In genomic region chr19:30224689-30225606, GRCh38 we compare ENCODE assay signal across 8 cellular contexts.
DNase-seq lines count a peak whose midpoint lies in the region; ATAC-seq, FAIRE-seq and TF ChIP-seq lines count a peak whose summit lies in the region.

No MANE protein-coding gene starts in this region.

- H3K27me3 ChIP-seq in ascending aorta (peaks cover 19% of the 10 kb centered on the region), mucosa of rectum (ENCODE audit: control insufficient read depth in 2 of 2, insufficient read depth in 2 of 2, low read length in 2 of 2) (peaks cover 21 to 39% of the 10 kb centered on the region in 2 donors), aorta (ENCODE audit: control insufficient read depth in 1 of 2, insufficient read depth in 2 of 2, low read length in 1 of 2) (peaks cover 0 to 3% of the 10 kb centered on the region in 2 donors), Karpas-422 (ENCODE audit: low read length) (no peaks in the 10 kb centered on the region)

- no peak overlapping the region for H2AFZ ChIP-seq in Karpas-422 (ENCODE audit: low read length)

- no peaks in the 10 kb centered on the region for H3K9me3 ChIP-seq in ascending aorta
- no peaks in the 10 kb centered on the region for H3K9me3 ChIP-seq in mucosa of rectum (ENCODE audit: control insufficient read depth in 2 of 2, low read length in 2 of 2)
- H3K9me3 ChIP-seq in aorta (ENCODE audit: control insufficient read depth, low read length) = no peaks in the 10 kb centered on the region
- no peaks in the 10 kb centered on the region for H3K9me3 ChIP-seq in Karpas-422 (ENCODE audit: low read length)

- H3K4me2 ChIP-seq in Karpas-422 (ENCODE audit: low read depth, low read length, poor library complexity, severe bottlenecking) = no peak overlapping the region

- TF ChIP-seq CTCF in ascending aorta (IDR thresholded peaks at IDR 0.05) = no peak

- H3K4me1 ChIP-seq in ascending aorta (peaks cover 11 to 20% of the 10 kb centered on the region in 2 donors), mucosa of rectum (ENCODE audit: control insufficient read depth in 2 of 2, insufficient read depth in 2 of 2, low read length in 2 of 2) (peaks cover 0 to 4% of the 10 kb centered on the region in 2 donors), aorta (ENCODE audit: control insufficient read depth in 1 of 2, insufficient read depth in 2 of 2, low read length in 2 of 2) (no peaks in the 10 kb centered on the region), Karpas-422 (ENCODE audit: low read length) (peaks cover 32% of the 10 kb centered on the region)

- peak; percentile 3 for DNase-seq in stimulated activated CD4-positive, alpha-beta T cell treated with anti-CD3 and anti-CD28 coated beads, Interleukin-1b, Interleukin-23, amount 100 ng/mL, for 48 hours
- no peak for DNase-seq in stimulated activated CD4-positive, alpha-beta T cell treated with anti-CD3 and anti-CD28 coated beads, Interleukin-4, amount 100 ng/mL, for 24 hours
- DNase-seq in ascending aorta (ENCODE audit: low spot score in 2 of 2) (no peak), aorta (no peak), NCI-H1048 (lab: John Stamatoyannopoulos, UW) (no peak), HTR-8/SVneo (ENCODE audit: insufficient read length, low spot score) (no peak), Karpas-422 (no peak)

- 4 to 5% methylated on average over 43 of the region's 43 CpGs for WGBS in aorta, 2 donors

- H4K20me1 ChIP-seq in Karpas-422 (ENCODE audit: insufficient read depth, low read depth, low read length) = no peaks in the 10 kb centered on the region

- H3K36me3 ChIP-seq in ascending aorta (no peaks in the 10 kb centered on the region), mucosa of rectum (ENCODE audit: control insufficient read depth in 2 of 2, insufficient read depth in 2 of 2, low read length in 2 of 2) (no peaks in the 10 kb centered on the region), aorta (ENCODE audit: control insufficient read depth in 1 of 2, insufficient read depth in 2 of 2, low read length in 1 of 2) (no peaks in the 10 kb centered on the region), Karpas-422 (ENCODE audit: insufficient read depth, low read length) (no peaks in the 10 kb centered on the region)

- ATAC-seq in aorta (ENCODE audit: low FRiP score) = no peak

- intact Hi-C loops in ascending aorta (cut with DNase I) = loop anchor here (10.0 kb wide), 1 partner anchor 420 kb away; no protein-coding TSS in a partner anchor
- intact Hi-C loops in aorta (cut with DNase I) = no loop called here

- H3K79me2 ChIP-seq in Karpas-422 (ENCODE audit: low read length) = 0 out of 2 replicates have a peak, but pooled peaks cover 3% of the 10 kb centered on the region

- no peak for FAIRE-seq in HTR-8/SVneo (lab: Jason Lieb, UNC)

- peak overlapping the region; percentile 67 to 75 for H3K4me3 ChIP-seq in ascending aorta
- peak overlapping the region; percentile 23 to 56 for H3K4me3 ChIP-seq in mucosa of rectum (ENCODE audit: low read length in 2 of 2)
- peak overlapping the region in 1 of 2 donors; percentile 45 for H3K4me3 ChIP-seq in aorta (ENCODE audit: low read length in 2 of 2)
- H3K4me3 ChIP-seq in Karpas-422 (ENCODE audit: low read length) = no peak overlapping the region

- H3K27ac ChIP-seq in ascending aorta (no peak overlapping the region), mucosa of rectum (ENCODE audit: low read depth in 2 of 2, low read length in 2 of 2) (peak overlapping the region in 1 of 2 donors; percentile 37), aorta (ENCODE audit: low read depth in 1 of 2, low read length in 2 of 2) (no peak overlapping the region), Karpas-422 (ENCODE audit: low read length) (no peak overlapping the region)

- H3K9ac ChIP-seq in mucosa of rectum (ENCODE audit: low read depth in 1 of 2, low read length in 2 of 2) (peak overlapping the region; percentile 10 to 24), Karpas-422 (ENCODE audit: low read length) (no peak overlapping the region)

- H3K9me2 ChIP-seq in Karpas-422 (replicated peaks; ENCODE audit: insufficient read depth, low read length) = no peaks in the 10 kb centered on the region
